1 cellular context compared by ENCODE assay signal in the genomic region with DNA sequence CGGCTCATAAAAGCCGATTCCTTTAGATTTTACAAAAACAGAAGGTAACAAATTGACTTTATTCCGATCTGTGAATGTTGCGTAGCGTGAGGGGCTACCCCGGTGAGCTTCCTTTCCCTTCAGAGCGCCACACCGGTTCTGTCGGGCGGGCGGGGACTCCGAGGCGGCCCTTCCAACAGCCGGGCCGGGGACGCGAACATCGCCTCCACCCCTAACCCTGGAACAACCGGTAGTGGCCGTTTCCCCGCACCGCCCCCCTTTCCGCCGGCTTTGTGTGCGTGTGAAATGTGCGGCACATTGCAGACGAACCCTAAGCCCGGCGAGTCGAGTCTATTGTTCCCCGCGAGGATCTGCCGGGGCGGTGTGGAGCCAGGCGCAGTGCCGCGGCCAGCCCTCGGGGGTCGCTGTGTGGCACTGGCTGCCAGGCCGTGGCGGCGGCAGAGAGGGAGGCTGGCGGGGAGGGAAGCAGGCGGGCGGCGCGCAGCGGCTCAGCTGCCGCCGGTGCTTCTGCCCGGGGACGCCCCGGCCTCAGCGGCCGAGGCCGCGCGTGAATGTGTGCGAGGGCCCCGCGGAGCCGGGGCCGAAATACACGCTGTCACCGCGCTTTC.
TF ChIP-seq lines count a peak whose summit lies in the region.

No MANE protein-coding gene starts in this region.

TF ChIP-seq in GM12878, 131 proteins besides CTCF, POLR2A, EP300 and RAD21 (continued from another document and continues in another):
- TF ChIP-seq, protein P1, sequence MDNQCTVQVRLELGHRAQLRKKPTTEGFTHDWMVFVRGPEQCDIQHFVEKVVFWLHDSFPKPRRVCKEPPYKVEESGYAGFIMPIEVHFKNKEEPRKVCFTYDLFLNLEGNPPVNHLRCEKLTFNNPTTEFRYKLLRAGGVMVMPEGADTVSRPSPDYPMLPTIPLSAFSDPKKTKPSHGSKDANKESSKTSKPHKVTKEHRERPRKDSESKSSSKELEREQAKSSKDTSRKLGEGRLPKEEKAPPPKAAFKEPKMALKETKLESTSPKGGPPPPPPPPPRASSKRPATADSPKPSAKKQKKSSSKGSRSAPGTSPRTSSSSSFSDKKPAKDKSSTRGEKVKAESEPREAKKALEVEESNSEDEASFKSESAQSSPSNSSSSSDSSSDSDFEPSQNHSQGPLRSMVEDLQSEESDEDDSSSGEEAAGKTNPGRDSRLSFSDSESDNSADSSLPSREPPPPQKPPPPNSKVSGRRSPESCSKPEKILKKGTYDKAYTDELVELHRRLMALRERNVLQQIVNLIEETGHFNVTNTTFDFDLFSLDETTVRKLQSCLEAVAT (IDR thresholded peaks at IDR 0.05) = peak; percentile 74
- TF ChIP-seq, protein P2, sequence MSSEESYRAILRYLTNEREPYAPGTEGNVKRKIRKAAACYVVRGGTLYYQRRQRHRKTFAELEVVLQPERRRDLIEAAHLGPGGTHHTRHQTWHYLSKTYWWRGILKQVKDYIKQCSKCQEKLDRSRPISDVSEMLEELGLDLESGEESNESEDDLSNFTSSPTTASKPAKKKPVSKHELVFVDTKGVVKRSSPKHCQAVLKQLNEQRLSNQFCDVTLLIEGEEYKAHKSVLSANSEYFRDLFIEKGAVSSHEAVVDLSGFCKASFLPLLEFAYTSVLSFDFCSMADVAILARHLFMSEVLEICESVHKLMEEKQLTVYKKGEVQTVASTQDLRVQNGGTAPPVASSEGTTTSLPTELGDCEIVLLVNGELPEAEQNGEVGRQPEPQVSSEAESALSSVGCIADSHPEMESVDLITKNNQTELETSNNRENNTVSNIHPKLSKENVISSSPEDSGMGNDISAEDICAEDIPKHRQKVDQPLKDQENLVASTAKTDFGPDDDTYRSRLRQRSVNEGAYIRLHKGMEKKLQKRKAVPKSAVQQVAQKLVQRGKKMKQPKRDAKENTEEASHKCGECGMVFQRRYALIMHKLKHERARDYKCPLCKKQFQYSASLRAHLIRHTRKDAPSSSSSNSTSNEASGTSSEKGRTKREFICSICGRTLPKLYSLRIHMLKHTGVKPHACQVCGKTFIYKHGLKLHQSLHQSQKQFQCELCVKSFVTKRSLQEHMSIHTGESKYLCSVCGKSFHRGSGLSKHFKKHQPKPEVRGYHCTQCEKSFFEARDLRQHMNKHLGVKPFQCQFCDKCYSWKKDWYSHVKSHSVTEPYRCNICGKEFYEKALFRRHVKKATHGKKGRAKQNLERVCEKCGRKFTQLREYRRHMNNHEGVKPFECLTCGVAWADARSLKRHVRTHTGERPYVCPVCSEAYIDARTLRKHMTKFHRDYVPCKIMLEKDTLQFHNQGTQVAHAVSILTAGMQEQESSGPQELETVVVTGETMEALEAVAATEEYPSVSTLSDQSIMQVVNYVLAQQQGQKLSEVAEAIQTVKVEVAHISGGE (CRISPR knock-in tag; IDR thresholded peaks at IDR 0.05) = 0 out of 2 replicates have a peak, but pooled peaks have one; percentile 16
- no peak for TF ChIP-seq ZSCAN29 (IDR thresholded peaks at IDR 0.05)
- TF ChIP-seq, protein P3, sequence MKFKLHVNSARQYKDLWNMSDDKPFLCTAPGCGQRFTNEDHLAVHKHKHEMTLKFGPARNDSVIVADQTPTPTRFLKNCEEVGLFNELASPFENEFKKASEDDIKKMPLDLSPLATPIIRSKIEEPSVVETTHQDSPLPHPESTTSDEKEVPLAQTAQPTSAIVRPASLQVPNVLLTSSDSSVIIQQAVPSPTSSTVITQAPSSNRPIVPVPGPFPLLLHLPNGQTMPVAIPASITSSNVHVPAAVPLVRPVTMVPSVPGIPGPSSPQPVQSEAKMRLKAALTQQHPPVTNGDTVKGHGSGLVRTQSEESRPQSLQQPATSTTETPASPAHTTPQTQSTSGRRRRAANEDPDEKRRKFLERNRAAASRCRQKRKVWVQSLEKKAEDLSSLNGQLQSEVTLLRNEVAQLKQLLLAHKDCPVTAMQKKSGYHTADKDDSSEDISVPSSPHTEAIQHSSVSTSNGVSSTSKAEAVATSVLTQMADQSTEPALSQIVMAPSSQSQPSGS (IDR thresholded peaks at IDR 0.05; ENCODE audit: low read length) = peak; percentile 32
- TF ChIP-seq GABPA (IDR thresholded peaks at IDR 0.05; ENCODE audit: low read depth) = peak; percentile 53; the same call in 1 of the 2 replicates
- TF ChIP-seq, protein P4, sequence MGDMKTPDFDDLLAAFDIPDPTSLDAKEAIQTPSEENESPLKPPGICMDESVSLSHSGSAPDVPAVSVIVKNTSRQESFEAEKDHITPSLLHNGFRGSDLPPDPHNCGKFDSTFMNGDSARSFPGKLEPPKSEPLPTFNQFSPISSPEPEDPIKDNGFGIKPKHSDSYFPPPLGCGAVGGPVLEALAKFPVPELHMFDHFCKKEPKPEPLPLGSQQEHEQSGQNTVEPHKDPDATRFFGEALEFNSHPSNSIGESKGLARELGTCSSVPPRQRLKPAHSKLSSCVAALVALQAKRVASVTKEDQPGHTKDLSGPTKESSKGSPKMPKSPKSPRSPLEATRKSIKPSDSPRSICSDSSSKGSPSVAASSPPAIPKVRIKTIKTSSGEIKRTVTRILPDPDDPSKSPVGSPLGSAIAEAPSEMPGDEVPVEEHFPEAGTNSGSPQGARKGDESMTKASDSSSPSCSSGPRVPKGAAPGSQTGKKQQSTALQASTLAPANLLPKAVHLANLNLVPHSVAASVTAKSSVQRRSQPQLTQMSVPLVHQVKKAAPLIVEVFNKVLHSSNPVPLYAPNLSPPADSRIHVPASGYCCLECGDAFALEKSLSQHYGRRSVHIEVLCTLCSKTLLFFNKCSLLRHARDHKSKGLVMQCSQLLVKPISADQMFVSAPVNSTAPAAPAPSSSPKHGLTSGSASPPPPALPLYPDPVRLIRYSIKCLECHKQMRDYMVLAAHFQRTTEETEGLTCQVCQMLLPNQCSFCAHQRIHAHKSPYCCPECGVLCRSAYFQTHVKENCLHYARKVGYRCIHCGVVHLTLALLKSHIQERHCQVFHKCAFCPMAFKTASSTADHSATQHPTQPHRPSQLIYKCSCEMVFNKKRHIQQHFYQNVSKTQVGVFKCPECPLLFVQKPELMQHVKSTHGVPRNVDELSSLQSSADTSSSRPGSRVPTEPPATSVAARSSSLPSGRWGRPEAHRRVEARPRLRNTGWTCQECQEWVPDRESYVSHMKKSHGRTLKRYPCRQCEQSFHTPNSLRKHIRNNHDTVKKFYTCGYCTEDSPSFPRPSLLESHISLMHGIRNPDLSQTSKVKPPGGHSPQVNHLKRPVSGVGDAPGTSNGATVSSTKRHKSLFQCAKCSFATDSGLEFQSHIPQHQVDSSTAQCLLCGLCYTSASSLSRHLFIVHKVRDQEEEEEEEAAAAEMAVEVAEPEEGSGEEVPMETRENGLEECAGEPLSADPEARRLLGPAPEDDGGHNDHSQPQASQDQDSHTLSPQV (IDR thresholded peaks at IDR 0.05) = peak; percentile 47; the same call in 1 of the 2 replicates
- no peak for TF ChIP-seq CBX3 (IDR thresholded peaks at IDR 0.05; ENCODE audit: borderline replicate concordance, low read depth)
- TF ChIP-seq RUNX3 (IDR thresholded peaks at IDR 0.05; ENCODE audit: low read length) = peak; percentile 64
- no peak for TF ChIP-seq CHD1 (IDR thresholded peaks at IDR 0.05; ENCODE audit: low read depth, low read length)
- TF ChIP-seq SUPT20H (IDR thresholded peaks at IDR 0.05; ENCODE audit: borderline replicate concordance, control insufficient read depth, low read depth, low read length) = no peak
- TF ChIP-seq ATF7 (IDR thresholded peaks at IDR 0.05; ENCODE audit: low read depth) = peak; percentile 68
- TF ChIP-seq, protein P5, sequence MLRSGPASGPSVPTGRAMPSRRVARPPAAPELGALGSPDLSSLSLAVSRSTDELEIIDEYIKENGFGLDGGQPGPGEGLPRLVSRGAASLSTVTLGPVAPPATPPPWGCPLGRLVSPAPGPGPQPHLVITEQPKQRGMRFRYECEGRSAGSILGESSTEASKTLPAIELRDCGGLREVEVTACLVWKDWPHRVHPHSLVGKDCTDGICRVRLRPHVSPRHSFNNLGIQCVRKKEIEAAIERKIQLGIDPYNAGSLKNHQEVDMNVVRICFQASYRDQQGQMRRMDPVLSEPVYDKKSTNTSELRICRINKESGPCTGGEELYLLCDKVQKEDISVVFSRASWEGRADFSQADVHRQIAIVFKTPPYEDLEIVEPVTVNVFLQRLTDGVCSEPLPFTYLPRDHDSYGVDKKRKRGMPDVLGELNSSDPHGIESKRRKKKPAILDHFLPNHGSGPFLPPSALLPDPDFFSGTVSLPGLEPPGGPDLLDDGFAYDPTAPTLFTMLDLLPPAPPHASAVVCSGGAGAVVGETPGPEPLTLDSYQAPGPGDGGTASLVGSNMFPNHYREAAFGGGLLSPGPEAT (IDR thresholded peaks at IDR 0.05; ENCODE audit: low read depth) = peak; percentile 93
- TF ChIP-seq, protein P6, sequence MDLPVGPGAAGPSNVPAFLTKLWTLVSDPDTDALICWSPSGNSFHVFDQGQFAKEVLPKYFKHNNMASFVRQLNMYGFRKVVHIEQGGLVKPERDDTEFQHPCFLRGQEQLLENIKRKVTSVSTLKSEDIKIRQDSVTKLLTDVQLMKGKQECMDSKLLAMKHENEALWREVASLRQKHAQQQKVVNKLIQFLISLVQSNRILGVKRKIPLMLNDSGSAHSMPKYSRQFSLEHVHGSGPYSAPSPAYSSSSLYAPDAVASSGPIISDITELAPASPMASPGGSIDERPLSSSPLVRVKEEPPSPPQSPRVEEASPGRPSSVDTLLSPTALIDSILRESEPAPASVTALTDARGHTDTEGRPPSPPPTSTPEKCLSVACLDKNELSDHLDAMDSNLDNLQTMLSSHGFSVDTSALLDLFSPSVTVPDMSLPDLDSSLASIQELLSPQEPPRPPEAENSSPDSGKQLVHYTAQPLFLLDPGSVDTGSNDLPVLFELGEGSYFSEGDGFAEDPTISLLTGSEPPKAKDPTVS (IDR thresholded peaks at IDR 0.05; ENCODE audit: low read depth, low read length) = no peak
- TF ChIP-seq SMC3 (IDR thresholded peaks at IDR 0.05; ENCODE audit: borderline replicate concordance, low read length) = peak; percentile 35; the same call in 1 of the 2 replicates
- TF ChIP-seq NFIC (IDR thresholded peaks at IDR 0.05; ENCODE audit: low read depth, low read length) = 0 out of 2 replicates have a peak, but pooled peaks have one; percentile 16
- TF ChIP-seq SIN3A (IDR thresholded peaks at IDR 0.05; ENCODE audit: low read depth, low read length) = peak; percentile 80
- peak; percentile 50; the same call in 1 of the 2 replicates for TF ChIP-seq RFX5 (IDR thresholded peaks at IDR 0.05; ENCODE audit: low read depth, low read length)
- TF ChIP-seq, protein P7, sequence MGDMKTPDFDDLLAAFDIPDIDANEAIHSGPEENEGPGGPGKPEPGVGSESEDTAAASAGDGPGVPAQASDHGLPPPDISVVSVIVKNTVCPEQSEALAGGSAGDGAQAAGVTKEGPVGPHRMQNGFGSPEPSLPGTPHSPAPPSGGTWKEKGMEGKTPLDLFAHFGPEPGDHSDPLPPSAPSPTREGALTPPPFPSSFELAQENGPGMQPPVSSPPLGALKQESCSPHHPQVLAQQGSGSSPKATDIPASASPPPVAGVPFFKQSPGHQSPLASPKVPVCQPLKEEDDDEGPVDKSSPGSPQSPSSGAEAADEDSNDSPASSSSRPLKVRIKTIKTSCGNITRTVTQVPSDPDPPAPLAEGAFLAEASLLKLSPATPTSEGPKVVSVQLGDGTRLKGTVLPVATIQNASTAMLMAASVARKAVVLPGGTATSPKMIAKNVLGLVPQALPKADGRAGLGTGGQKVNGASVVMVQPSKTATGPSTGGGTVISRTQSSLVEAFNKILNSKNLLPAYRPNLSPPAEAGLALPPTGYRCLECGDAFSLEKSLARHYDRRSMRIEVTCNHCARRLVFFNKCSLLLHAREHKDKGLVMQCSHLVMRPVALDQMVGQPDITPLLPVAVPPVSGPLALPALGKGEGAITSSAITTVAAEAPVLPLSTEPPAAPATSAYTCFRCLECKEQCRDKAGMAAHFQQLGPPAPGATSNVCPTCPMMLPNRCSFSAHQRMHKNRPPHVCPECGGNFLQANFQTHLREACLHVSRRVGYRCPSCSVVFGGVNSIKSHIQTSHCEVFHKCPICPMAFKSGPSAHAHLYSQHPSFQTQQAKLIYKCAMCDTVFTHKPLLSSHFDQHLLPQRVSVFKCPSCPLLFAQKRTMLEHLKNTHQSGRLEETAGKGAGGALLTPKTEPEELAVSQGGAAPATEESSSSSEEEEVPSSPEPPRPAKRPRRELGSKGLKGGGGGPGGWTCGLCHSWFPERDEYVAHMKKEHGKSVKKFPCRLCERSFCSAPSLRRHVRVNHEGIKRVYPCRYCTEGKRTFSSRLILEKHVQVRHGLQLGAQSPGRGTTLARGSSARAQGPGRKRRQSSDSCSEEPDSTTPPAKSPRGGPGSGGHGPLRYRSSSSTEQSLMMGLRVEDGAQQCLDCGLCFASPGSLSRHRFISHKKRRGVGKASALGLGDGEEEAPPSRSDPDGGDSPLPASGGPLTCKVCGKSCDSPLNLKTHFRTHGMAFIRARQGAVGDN (IDR thresholded peaks at IDR 0.05) = peak; percentile 41; the same call in 1 of the 2 replicates
- peak; percentile 72 for TF ChIP-seq CREB1 (IDR thresholded peaks at IDR 0.05; ENCODE audit: low read depth)
- peak; percentile 53; the same call in 1 of the 2 replicates for TF ChIP-seq NR2C1 (IDR thresholded peaks at IDR 0.05)
- peak; percentile 87 for TF ChIP-seq TAF1 (IDR thresholded peaks at IDR 0.05; ENCODE audit: borderline replicate concordance, low read depth, low read length)
- no peak for TF ChIP-seq NFYA (IDR thresholded peaks at IDR 0.05; ENCODE audit: borderline replicate concordance, low read depth, low read length)
- peak in 1 of 2 experiments; percentile 48; a peak in 2 of 3 replicates for TF ChIP-seq EGR1 (IDR thresholded peaks at IDR 0.05; ENCODE audit: borderline replicate concordance in 1 of 2, low read depth in 2 of 2, low read length in 2 of 2)
- TF ChIP-seq, protein P8, sequence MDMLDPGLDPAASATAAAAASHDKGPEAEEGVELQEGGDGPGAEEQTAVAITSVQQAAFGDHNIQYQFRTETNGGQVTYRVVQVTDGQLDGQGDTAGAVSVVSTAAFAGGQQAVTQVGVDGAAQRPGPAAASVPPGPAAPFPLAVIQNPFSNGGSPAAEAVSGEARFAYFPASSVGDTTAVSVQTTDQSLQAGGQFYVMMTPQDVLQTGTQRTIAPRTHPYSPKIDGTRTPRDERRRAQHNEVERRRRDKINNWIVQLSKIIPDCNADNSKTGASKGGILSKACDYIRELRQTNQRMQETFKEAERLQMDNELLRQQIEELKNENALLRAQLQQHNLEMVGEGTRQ (IDR thresholded peaks at IDR 0.05; ENCODE audit: borderline replicate concordance, low read depth, low read length) = no peak
- peak; percentile 83; the same call in 1 of the 2 replicates for TF ChIP-seq RB1 (IDR thresholded peaks at IDR 0.05; ENCODE audit: borderline replicate concordance)
- TF ChIP-seq TCF12 (IDR thresholded peaks at IDR 0.05; ENCODE audit: low read depth, low read length) = peak; percentile 76
- no peak for TF ChIP-seq FOS (IDR thresholded peaks at IDR 0.05; ENCODE audit: borderline replicate concordance, extremely low read depth, insufficient read length)
- TF ChIP-seq ZNF24 (IDR thresholded peaks at IDR 0.05) = 0 out of 2 replicates have a peak, but pooled peaks have one; percentile 56
- no peak for TF ChIP-seq MTA3 (IDR thresholded peaks at IDR 0.05; ENCODE audit: borderline replicate concordance, low read length)
- TF ChIP-seq NBN (IDR thresholded peaks at IDR 0.05) = peak; percentile 97
- peak; percentile 54 for TF ChIP-seq HCFC1 (IDR thresholded peaks at IDR 0.05; ENCODE audit: low read length)
